Comparison of ENCODE assay signal across 28 cellular contexts in genomic region chr11:454043-454442, GRCh38. TPM values are rescaled to one million over a fixed set of nuclear protein-coding genes. Genes with fewer than 3 reads are reported as not detected.
"Had no signal": no experiment of that assay in that cellular context is flagged by ENCODE, and none has a peak within 500 bp of the region (broad histone marks: within the 10 kb centered on the region; RNA-seq: fewer than 3 reads in every experiment).

No MANE protein-coding gene starts in this region.

- H3K27ac ChIP-seq: ascending aorta, psoas muscle, stomach, suprapubic skin, tibial artery, VCaP had no signal

- ATAC-seq: psoas muscle; stimulated activated naive B cell treated with anti-CD40 and anti-IgM and Interleukin-4, amounts not matched to agents 10 μg/mL and 1 μg/mL and 100 μg/mL, for 72 hours; T-cell had no signal

- H2AFZ ChIP-seq: parathyroid adenoma had no signal

- H3K9me3 ChIP-seq: ascending aorta, left ventricle myocardium inferior, psoas muscle, stomach, suprapubic skin, tibial artery had no signal

- H3K4me3 ChIP-seq: ascending aorta, left ventricle myocardium inferior, psoas muscle, smooth muscle cell, stomach, suprapubic skin, tibial artery had no signal

- H3K27me3 ChIP-seq: ascending aorta, stomach, suprapubic skin, tibial artery had no signal

- H3K27ac Mint-ChIP-seq: activated CD4-positive, alpha-beta memory T cell treated with anti-CD3 and anti-CD28 coated beads for 36 hours; activated naive CD4-positive, alpha-beta T cell treated with anti-CD3 and anti-CD28 coated beads, Interleukin-2, amount 10 ng/mL, durations not matched to agents 7 days and 5 days; activated naive CD8-positive, alpha-beta T cell treated with anti-CD3 and anti-CD28 coated beads, Interleukin-2, amount 10 ng/mL, durations not matched to agents 7 days and 5 days; stimulated activated naive B cell treated with anti-CD40 and anti-IgM and Interleukin-4, amounts not matched to agents 10 μg/mL and 1 μg/mL and 100 μg/mL, for 72 hours had no signal

- DNase-seq: activated CD4-positive, alpha-beta memory T cell treated with anti-CD3 and anti-CD28 coated beads for 36 hours; activated CD4-positive, alpha-beta T cell treated with anti-CD3 and anti-CD28 coated beads for 4 hours; activated CD8-positive, alpha-beta memory T cell treated with anti-CD3 and anti-CD28 coated beads, Interleukin-2, amount 50 U/mL, for 4 hours; activated gamma-delta T cell; activated naive CD4-positive, alpha-beta T cell treated with anti-CD3 and anti-CD28 coated beads, Interleukin-2, amount 10 ng/mL, durations not matched to agents 7 days and 5 days; activated naive CD8-positive, alpha-beta T cell treated with anti-CD3 and anti-CD28 coated beads, Interleukin-2, amount 10 ng/mL, durations not matched to agents 7 days and 5 days; activated T-cell treated with anti-CD3 and anti-CD28 coated beads, Interleukin-2, amount 50 U/mL, for 1 hour; caudate nucleus; left ventricle myocardium inferior; nucleus accumbens; psoas muscle; stimulated activated CD4-positive, alpha-beta T cell treated with anti-CD3 and anti-CD28 coated beads, Interleukin-1b, Interleukin-23, amount 100 ng/mL, for 48 hours; stimulated activated CD4-positive, alpha-beta T cell treated with anti-CD3 and anti-CD28 coated beads, Interleukin-4, amount 100 ng/mL, for 4 hours; stimulated activated CD8-positive, alpha-beta memory T cell treated with anti-CD3 and anti-CD28 coated beads, Interleukin-4, amount 100 ng/mL, for 48 hours; stimulated activated naive B cell treated with anti-CD40 and anti-IgM and Interleukin-4, amounts not matched to agents 10 μg/mL and 1 μg/mL and 100 μg/mL, for 72 hours; stomach; T-cell; T-helper 9 cell; tibial artery had no signal

- H3K4me3 Mint-ChIP-seq: activated CD4-positive, alpha-beta memory T cell treated with anti-CD3 and anti-CD28 coated beads for 36 hours; activated naive CD4-positive, alpha-beta T cell treated with anti-CD3 and anti-CD28 coated beads, Interleukin-2, amount 10 ng/mL, durations not matched to agents 7 days and 5 days; activated naive CD8-positive, alpha-beta T cell treated with anti-CD3 and anti-CD28 coated beads, Interleukin-2, amount 10 ng/mL, durations not matched to agents 7 days and 5 days; stimulated activated naive B cell treated with anti-CD40 and anti-IgM and Interleukin-4, amounts not matched to agents 10 μg/mL and 1 μg/mL and 100 μg/mL, for 72 hours; T-cell had no signal

- H3K9me3 Mint-ChIP-seq: activated CD4-positive, alpha-beta memory T cell treated with anti-CD3 and anti-CD28 coated beads for 36 hours; activated naive CD4-positive, alpha-beta T cell treated with anti-CD3 and anti-CD28 coated beads, Interleukin-2, amount 10 ng/mL, durations not matched to agents 7 days and 5 days; activated naive CD8-positive, alpha-beta T cell treated with anti-CD3 and anti-CD28 coated beads, Interleukin-2, amount 10 ng/mL, durations not matched to agents 7 days and 5 days; brain; stimulated activated naive B cell treated with anti-CD40 and anti-IgM and Interleukin-4, amounts not matched to agents 10 μg/mL and 1 μg/mL and 100 μg/mL, for 72 hours; T-cell had no signal

- H3K4me2 ChIP-seq: smooth muscle cell had no signal

- H3K9ac ChIP-seq: parathyroid adenoma had no signal

- H3K27me3 Mint-ChIP-seq: activated CD4-positive, alpha-beta memory T cell treated with anti-CD3 and anti-CD28 coated beads for 36 hours; activated naive CD8-positive, alpha-beta T cell treated with anti-CD3 and anti-CD28 coated beads, Interleukin-2, amount 10 ng/mL, durations not matched to agents 7 days and 5 days; stimulated activated naive B cell treated with anti-CD40 and anti-IgM and Interleukin-4, amounts not matched to agents 10 μg/mL and 1 μg/mL and 100 μg/mL, for 72 hours; T-cell had no signal

RNA-seq across cellular contexts. Expression of gene ANO9, which starts 12.2 kb away (rescaled TPM):
- total RNA-seq: endothelial cell of umbilical vein, fibroblast of lung, fibroblast of villous mesenchyme had no signal
